ENCODE assay signal across 1 cellular context in genomic region chr17:75688209-75688771, GRCh38.
TF ChIP-seq lines count a peak whose summit lies in the region.

No MANE protein-coding gene starts in this region.

TF ChIP-seq in HepG2, 621 proteins besides CTCF, POLR2A, EP300 and RAD21:
- no peak for TF ChIP-seq ZC3H4 (CRISPR knock-in tag; IDR thresholded peaks at IDR 0.05; ENCODE audit: borderline replicate concordance)
- no peak for TF ChIP-seq ZMYM4 (CRISPR knock-in tag; IDR thresholded peaks at IDR 0.05)
- no peak for TF ChIP-seq RXRA (CRISPR knock-in tag; IDR thresholded peaks at IDR 0.05)
- no peak for TF ChIP-seq ZBTB10 (CRISPR knock-in tag; IDR thresholded peaks at IDR 0.05; ENCODE audit: borderline replicate concordance)
- TF ChIP-seq ARNT2 (CRISPR knock-in tag; IDR thresholded peaks at IDR 0.05; ENCODE audit: low read depth) = no peak
- TF ChIP-seq TRIM22 (IDR thresholded peaks at IDR 0.05) = no peak
- no peak for TF ChIP-seq ZFP37 (CRISPR knock-in tag; IDR thresholded peaks at IDR 0.05; ENCODE audit: borderline replicate concordance)
- TF ChIP-seq PAF1 (CRISPR knock-in tag; IDR thresholded peaks at IDR 0.05) = no peak
